ENCODE assay signal across 8 cellular contexts in genomic region chr17:63621684-63622570, GRCh38. TPM values are rescaled to one million over a fixed set of nuclear protein-coding genes. Genes with fewer than 3 reads are reported as not detected.
DNase-seq lines count a peak whose midpoint lies in the region; ATAC-seq and TF ChIP-seq lines count a peak whose summit lies in the region.

TSS of gene MAP3K3 (plus strand) at chr17:63622417. CDS start at chr17:63622760, 343 bp downstream.

- H3K27ac ChIP-seq in spleen: peak within 1 kb of the TSS; percentile 83 to 96 (median 88)

- peak within 1 kb of the TSS; percentile 96 for H3K4me3 Mint-ChIP-seq in central memory CD8-positive, alpha-beta T cell

- H3K4me1 Mint-ChIP-seq in central memory CD8-positive, alpha-beta T cell: peaks cover 41% of the 10 kb centered on the region

- TF ChIP-seq POLR2A in spleen (IDR thresholded peaks at IDR 0.05): peak in 1 of 3 donors; percentile 81

- intact Hi-C loops in spleen (cut with DNase I; ENCODE audit: low total_unique reads): loop anchor here (10.0 kb wide), 1 partner anchor 73 kb away; no protein-coding TSS in a partner anchor

- ATAC-seq in GM19025 (IDR thresholded peaks at IDR 0.05; ENCODE audit: low read depth, unreplicated experiment): peak; percentile 90
- ATAC-seq in HG03342 (IDR thresholded peaks at IDR 0.05; ENCODE audit: unreplicated experiment): peak; percentile 91
- peak; percentile 97 for ATAC-seq in central memory CD8-positive, alpha-beta T cell (replicated peaks; ENCODE audit: extremely low read depth, poor library complexity, severe bottlenecking)

- H3K4me3 ChIP-seq in AG10803 (ENCODE audit: low read length) (peak within 1 kb of the TSS; percentile 82), spleen (peak within 1 kb of the TSS; percentile 50 to 83 (median 76))

- H3K36me3 Mint-ChIP-seq in central memory CD8-positive, alpha-beta T cell (ENCODE audit: insufficient read depth): peaks cover 5% of the 10 kb centered on the region

- no peaks in the 10 kb centered on the region for H3K9me3 Mint-ChIP-seq in central memory CD8-positive, alpha-beta T cell

- peaks cover 22 to 50% (median 45%) of the 10 kb centered on the region in 6 donors for H3K4me1 ChIP-seq in spleen

- DNase-seq in AG10803 (ENCODE audit: low read depth) (peak; percentile 100), NCI-H446 (lab: John Stamatoyannopoulos, UW) (peak; percentile 99), inferior parietal cortex (ENCODE audit: extremely low spot score) (peak; percentile 99), spleen (peak; percentile 99)
- peak; percentile 96 for DNase-seq in activated CD4-positive, CD25-positive, alpha-beta regulatory T cell treated with anti-CD3 and anti-CD28 coated beads, Interleukin-2, amount 50 U/mL, for 16 hours (ENCODE audit: low read depth, low spot score)
- peak; percentile 84 to 96 for DNase-seq in central memory CD8-positive, alpha-beta T cell (ENCODE audit: low spot score in 2 of 2)

- no peaks in the 10 kb centered on the region for H3K9me3 ChIP-seq in spleen

- TF ChIP-seq CTCF in AG10803 (conservative IDR thresholded peaks at IDR 0.05; ENCODE audit: low read length): peak; percentile 37
- TF ChIP-seq CTCF in spleen (IDR thresholded peaks at IDR 0.05 in 8 of 11, conservative IDR thresholded peaks at IDR 0.05 in 3 of 11): peak in 6 of 11 experiments; percentile 33 to 63 (median 50)

- no peaks in the 10 kb centered on the region for H3K27me3 Mint-ChIP-seq in central memory CD8-positive, alpha-beta T cell

- H3K36me3 ChIP-seq in spleen: no peaks in the 10 kb centered on the region

- no peaks in the 10 kb centered on the region for H3K27me3 ChIP-seq in spleen (replicated peaks in 1 of 7)

- WGBS in spleen, 5 donors: 0 to 1% (median 1%) methylated on average over 52 to 75 of the region's 75 CpGs

- peak within 1 kb of the TSS; percentile 84 for H3K27ac Mint-ChIP-seq in central memory CD8-positive, alpha-beta T cell (ENCODE audit: low read depth)

RNA-seq across cellular contexts. Expression of gene MAP3K3, which starts in this region (rescaled TPM):
- total RNA-seq in spleen: 100 to 1,000 TPM in 2 of 7 donors, 10 to 100 TPM in 5; 69.9 to 125 (median 94.9) TPM
- polyA plus RNA-seq in spleen: 10 to 100 TPM; 12.2 to 34.1 (median 17.3) TPM

Comparison
In these comparisons a context has a peak if more than half of its experiments do, and no peak if none do; other contexts are left out.
1. Peak in every context shown above with its lines: DNase-seq, ATAC-seq, H3K4me3 ChIP-seq and H3K27ac ChIP-seq.